Comparison of ENCODE assay signal across 14 cellular contexts in genomic region chr10:31064334-31064733, GRCh38. TPM values are rescaled to one million over a fixed set of nuclear protein-coding genes. Genes with fewer than 3 reads are reported as not detected.
DNase-seq lines count a peak whose midpoint lies in the region; ATAC-seq and TF ChIP-seq lines count a peak whose summit lies in the region.
"Had no signal": no experiment of that assay in that cellular context is flagged by ENCODE, and none has a peak within 500 bp of the region (broad histone marks: within the 10 kb centered on the region; RNA-seq: fewer than 3 reads in every experiment).

No MANE protein-coding gene starts in this region.

- H3K9me3 ChIP-seq in thyroid gland: no peaks in the 10 kb centered on the region
- H3K9me3 ChIP-seq: HAP-1, upper lobe of left lung had no signal

- no peaks in the 10 kb centered on the region for H3K27me3 ChIP-seq in thyroid gland
- H3K27me3 ChIP-seq: upper lobe of left lung had no signal

- no peak for TF ChIP-seq POLR2A in thyroid gland (IDR thresholded peaks at IDR 0.05)

- DNase-seq in M059J (ENCODE audit: low read depth) (peak; percentile 3), epidermal melanocyte (ENCODE audit: insufficient read length, low spot score) (peak; percentile 32), middle frontal gyrus (ENCODE audit: extremely low spot score, low spot score) (peak; percentile 25), thyroid gland (no peak), SW480 (ENCODE audit: low spot score) (no peak), NCI-H345 (lab: John Stamatoyannopoulos, UW) (no peak)
- DNase-seq in activated CD4-positive, alpha-beta T cell treated with anti-CD3 and anti-CD28 coated beads, Interleukin-2, amount 50 U/mL, for 4 hours: no peak
- DNase-seq: amygdala; MV-4-11; NK-92 treated with Interleukin-12 subunit alpha and Interleukin-12 subunit beta, amount 100 ng/mL, for 24 hours; stimulated activated CD4-positive, alpha-beta T cell treated with anti-CD3 and anti-CD28 coated beads, Interleukin-1b, Interleukin-23, amount 100 ng/mL, for 48 hours; upper lobe of left lung had no signal

- peak overlapping the region in 2 of 3 donors; percentile 10 to 15 for H3K27ac ChIP-seq in thyroid gland
- H3K27ac ChIP-seq: upper lobe of left lung had no signal

- intact Hi-C loops in thyroid gland (cut with DNase I): no loop called here

- H3K36me3 ChIP-seq in thyroid gland: no peaks in the 10 kb centered on the region
- H3K36me3 ChIP-seq: HAP-1, upper lobe of left lung had no signal

- no peak for ATAC-seq in GM19324 (IDR thresholded peaks at IDR 0.05; ENCODE audit: low FRiP score, unreplicated experiment)

- no peak overlapping the region for H3K4me3 ChIP-seq in thyroid gland (replicated peaks in 1 of 3)
- H3K4me3 ChIP-seq: HAP-1, upper lobe of left lung had no signal

- peaks cover 0 to 16% of the 10 kb centered on the region in 2 donors for H3K4me1 ChIP-seq in thyroid gland
- H3K4me1 ChIP-seq: HAP-1 had no signal

- TF ChIP-seq CTCF in thyroid gland (IDR thresholded peaks at IDR 0.05): no peak

- whole genome bisulfite sequencing in thyroid gland, 2 donors: 44 to 53% methylated on average over 2 of the region's 2 CpGs

RNA-seq across cellular contexts. Expression of gene ZNF438, which starts 32.7 kb away (rescaled TPM):
- 2.5 and 3.4 TPM in 2 replicates for total RNA-seq in M059J (2014; rRNA removed; shearing (Covaris generic))
- 10 to 100 TPM; 19.2 to 21.8 (median 20.3) TPM for total RNA-seq in thyroid gland

Comparison
In these comparisons a context has a peak if more than half of its experiments do, and no peak if none do; other contexts are left out.
1. DNase-seq: peak in M059J (single experiment), epidermal melanocyte (single experiment) and middle frontal gyrus (single experiment); none in thyroid gland (0 of 2), activated CD4-positive, alpha-beta T cell treated with anti-CD3 and anti-CD28 coated beads, Interleukin-2, amount 50 U/mL, for 4 hours (0 of 2), SW480 (single experiment) and NCI-H345 (single experiment).